ENCODE assay signal across 15 cellular contexts in genomic region chr17:38403491-38403890, GRCh38. TPM values are rescaled to one million over a fixed set of nuclear protein-coding genes. Genes with fewer than 3 reads are reported as not detected.
DNase-seq lines count a peak whose midpoint lies in the region; ATAC-seq, FAIRE-seq and TF ChIP-seq lines count a peak whose summit lies in the region.
"Had no signal": no experiment of that assay in that cellular context is flagged by ENCODE, and none has a peak within 500 bp of the region (broad histone marks: within the 10 kb centered on the region; RNA-seq: fewer than 3 reads in every experiment).

No MANE protein-coding gene starts in this region.

- no peaks in the 10 kb centered on the region for H4K20me1 ChIP-seq in fibroblast of lung (ENCODE audit: control insufficient read depth, extremely low read depth, insufficient read depth, low read length)
- H4K20me1 ChIP-seq: BLaER1 had no signal

- H3K9ac ChIP-seq in fibroblast of lung (ENCODE audit: insufficient read depth, low read length): no peak overlapping the region
- no peak overlapping the region for H3K9ac ChIP-seq in kidney (ENCODE audit: low read length in 2 of 2)
- H3K9ac ChIP-seq: BLaER1 had no signal

- H3K36me3 ChIP-seq in heart left ventricle (peaks cover 0 to 45% (median 33%) of the 10 kb centered on the region in 9 donors), fibroblast of lung (ENCODE audit: control insufficient read depth, insufficient read depth, low read length) (peaks cover 1% of the 10 kb centered on the region), urinary bladder (ENCODE audit: insufficient read depth) (peaks cover 2% of the 10 kb centered on the region), kidney (ENCODE audit: control insufficient read depth in 1 of 2, insufficient read depth in 2 of 2, low read length in 2 of 2) (peaks cover 13 to 29% of the 10 kb centered on the region in 2 donors)

- TF ChIP-seq CTCF in heart left ventricle (IDR thresholded peaks at IDR 0.05) (no peak), fibroblast of lung (conservative IDR thresholded peaks at IDR 0.05 in 1 of 2, IDR thresholded peaks at IDR 0.05 in 1 of 2; ENCODE audit: low read depth in 1 of 2, low read length in 2 of 2) (no peak), GM13976 (IDR thresholded peaks at IDR 0.05; ENCODE audit: borderline replicate concordance, control extremely low read depth, extremely low read depth, insufficient read depth, missing control alignments) (no peak), kidney (IDR thresholded peaks at IDR 0.05; ENCODE audit: borderline replicate concordance, extremely low read depth, insufficient read depth) (no peak), GM13977 (IDR thresholded peaks at IDR 0.05; ENCODE audit: extremely low read depth, insufficient read depth, missing control alignments) (no peak)

- H2AFZ ChIP-seq in fibroblast of lung (ENCODE audit: low read length): no peak overlapping the region

- H3K79me2 ChIP-seq in fibroblast of lung (ENCODE audit: control insufficient read depth, insufficient read depth, low read length): no peaks in the 10 kb centered on the region

- H3K4me2 ChIP-seq in fibroblast of lung (ENCODE audit: extremely low read depth, insufficient read depth, low read length): no peak overlapping the region
- H3K4me2 ChIP-seq: BLaER1 had no signal

- H3K9me3 ChIP-seq in heart left ventricle: no peaks in the 10 kb centered on the region
- no peaks in the 10 kb centered on the region for H3K9me3 ChIP-seq in fibroblast of lung (ENCODE audit: control insufficient read depth, insufficient read depth, low read depth, low read length)
- no peaks in the 10 kb centered on the region for H3K9me3 ChIP-seq in kidney (ENCODE audit: control insufficient read depth in 1 of 2, low read length in 2 of 2)
- H3K9me3 ChIP-seq: BLaER1, body of pancreas, suprapubic skin had no signal

- no peak overlapping the region for H3K4me3 ChIP-seq in heart left ventricle
- H3K4me3 ChIP-seq in fibroblast of lung (replicated peaks in 1 of 4; ENCODE audit: control extremely low read depth in 1 of 4, insufficient read depth in 1 of 4, low read depth in 3 of 4, low read length in 4 of 4): no peak overlapping the region
- no peak overlapping the region for H3K4me3 ChIP-seq in urinary bladder (ENCODE audit: low read depth, low read length)
- no peak overlapping the region for H3K4me3 ChIP-seq in kidney (ENCODE audit: low read length in 2 of 2)
- H3K4me3 ChIP-seq: BLaER1, body of pancreas, suprapubic skin had no signal

- ATAC-seq in heart left ventricle: peak in 3 of 4 donors; percentile 36 to 41 (median 39)
- ATAC-seq: activated T-cell treated with anti-CD3 and anti-CD28 coated beads, Interleukin-2, amount 50 U/mL, for 72 hours; body of pancreas had no signal

- TF ChIP-seq POLR2A in heart left ventricle (IDR thresholded peaks at IDR 0.05): no peak

- H3K27me3 ChIP-seq in heart left ventricle (no peaks in the 10 kb centered on the region), fibroblast of lung (ENCODE audit: control insufficient read depth, insufficient read depth, low read length) (no peaks in the 10 kb centered on the region)
- H3K27me3 ChIP-seq: BLaER1, body of pancreas, suprapubic skin had no signal

- intact Hi-C loops in heart left ventricle (cut with DNase I): no loop called here
- intact Hi-C loops in cardiac septum (cut with DNase I): no loop called here
- intact Hi-C loops in kidney (cut with DNase I): no loop called here

- in situ Hi-C loops in GM13976 (cut with MboI; ENCODE audit: low sequenced_read_pairs, unreplicated experiment): no loop called here
- in situ Hi-C loops in GM13977 (cut with MboI; ENCODE audit: low pct_unique_long_range_greater_than_20kb, low sequenced_read_pairs, unreplicated experiment): no loop called here

- H3K27ac ChIP-seq in heart left ventricle: no peak overlapping the region
- no peak overlapping the region for H3K27ac ChIP-seq in fibroblast of lung (ENCODE audit: insufficient read depth, low read length)
- peak overlapping the region; percentile 12 for H3K27ac ChIP-seq in urinary bladder (ENCODE audit: low read depth)
- H3K27ac ChIP-seq in kidney (ENCODE audit: low read depth in 2 of 2, low read length in 2 of 2): no peak overlapping the region
- H3K27ac ChIP-seq: BLaER1, body of pancreas, suprapubic skin had no signal

- H3K4me1 ChIP-seq in heart left ventricle: peaks cover 0 to 6% (median 0%) of the 10 kb centered on the region in 12 donors
- H3K4me1 ChIP-seq in fibroblast of lung (ENCODE audit: control insufficient read depth, extremely low read depth, insufficient read depth, low read length): no peaks in the 10 kb centered on the region
- no peaks in the 10 kb centered on the region for H3K4me1 ChIP-seq in urinary bladder (ENCODE audit: insufficient read depth)
- H3K4me1 ChIP-seq in kidney (ENCODE audit: control insufficient read depth in 1 of 2, insufficient read depth in 1 of 2, low read depth in 1 of 2, low read length in 2 of 2): no peaks in the 10 kb centered on the region
- H3K4me1 ChIP-seq: body of pancreas, suprapubic skin had no signal

- DNase-seq in heart left ventricle (no peak), cardiac septum (ENCODE audit: low spot score) (no peak), NCI-H526 treated with DMSO at 0.1 percent for 48 hours (lab: John Stamatoyannopoulos, UW) (peak; percentile 16), fibroblast of lung (ENCODE audit: low read depth in 2 of 2) (peak; percentile 27 to 52), GM13976 (ENCODE audit: low spot score) (no peak), kidney (no peak), GM13977 (ENCODE audit: low spot score) (no peak)
- DNase-seq: activated T-cell treated with anti-CD3 and anti-CD28 coated beads, Interleukin-2, amount 50 U/mL, for 72 hours; body of pancreas; NCI-H1092; RPMI8226 had no signal

- 57 to 67% (median 60%) methylated on average over 4 of the region's 4 CpGs for WGBS in heart left ventricle, 4 donors
- WGBS in urinary bladder: 46% methylated on average over 4 of the region's 4 CpGs

- no peak for FAIRE-seq in kidney (lab: Jason Lieb, UNC)

RNA-seq across cellular contexts. Expression of gene ARHGAP23, which starts 24.8 kb away (rescaled TPM):
- total RNA-seq in heart left ventricle: 10 to 100 TPM; 28.0 to 72.3 (median 66.3) TPM
- polyA plus RNA-seq in heart left ventricle: 10 to 100 TPM; 34.4 to 73.1 TPM
- 96.8 TPM for total RNA-seq in cardiac septum
- total RNA-seq in fibroblast of lung: 18.2 and 41.1 TPM in 2 replicates
- polyA plus RNA-seq in fibroblast of lung: 28.1 and 31.0 TPM in 2 replicates
- 71.0 and 72.1 TPM in 2 replicates for polyA plus RNA-seq in fibroblast of lung (2012)
- 114 and 139 TPM in 2 replicates for polyA minus RNA-seq in fibroblast of lung (ENCODE audit: low replicate concordance)
- 53.8 TPM for total RNA-seq in urinary bladder
- polyA plus RNA-seq in urinary bladder: 39.8 TPM
- total RNA-seq in kidney: 53.8 TPM
- 7.6 TPM for polyA plus RNA-seq in kidney (ENCODE audit: insufficient read depth, low read depth, low replicate concordance)

RNA-seq across cellular contexts. Expression of gene SOCS7, which starts 51.8 kb away (rescaled TPM):
- total RNA-seq in heart left ventricle (10 to 100 TPM; 11.4 to 19.2 (median 15.0) TPM), cardiac septum (17.8 TPM), fibroblast of lung (9.4 and 9.8 TPM in 2 replicates), urinary bladder (18.0 TPM), kidney (18.7 TPM)
- polyA plus RNA-seq in heart left ventricle (10 to 100 TPM in 1 of 2 donors, 1 to 10 TPM in 1; 5.1 to 10.2 TPM), fibroblast of lung (4.8 and 5.2 TPM in 2 replicates), urinary bladder (9.2 TPM), kidney (ENCODE audit: insufficient read depth, low read depth, low replicate concordance) (2.7 TPM)
- 4.1 and 6.3 TPM in 2 replicates for polyA plus RNA-seq in fibroblast of lung (2012)
- 14.3 and 38.2 TPM in 2 replicates for polyA minus RNA-seq in fibroblast of lung (ENCODE audit: low replicate concordance)

RNA-seq across cellular contexts. Expression of gene GPR179, which starts 59.7 kb away (rescaled TPM):
- under 1 TPM in 4 of 9 donors, not detected in 5; 0.04 to 0.25 (median 0.08) TPM for total RNA-seq in heart left ventricle
- under 1 TPM; 0.03 to 0.08 TPM for polyA plus RNA-seq in heart left ventricle
- 0.16 TPM for total RNA-seq in cardiac septum
- under 0.01 TPM in 2 replicates for total RNA-seq in fibroblast of lung
- not detected in 2 replicates for polyA plus RNA-seq in fibroblast of lung
- polyA plus RNA-seq in fibroblast of lung (2012): not detected in 2 replicates
- polyA minus RNA-seq in fibroblast of lung (ENCODE audit: low replicate concordance): 0.31 TPM in 1 of 2 replicates, not detected in the other
- 0.11 TPM for total RNA-seq in urinary bladder
- polyA plus RNA-seq in urinary bladder: 0.04 TPM
- not detected for total RNA-seq in kidney
- not detected for polyA plus RNA-seq in kidney (ENCODE audit: insufficient read depth, low read depth, low replicate concordance)
- total RNA-seq: epithelial cell of proximal tubule had no signal

Comparison
In these comparisons a context has a peak if more than half of its experiments do, and no peak if none do; other contexts are left out.
1. DNase-seq: peak in NCI-H526 treated with DMSO at 0.1 percent for 48 hours (single experiment) and fibroblast of lung (2 of 2); none in heart left ventricle (0 of 5), cardiac septum (single experiment), GM13976 (single experiment), kidney (single experiment) and GM13977 (single experiment).